In the genomic region with DNA sequence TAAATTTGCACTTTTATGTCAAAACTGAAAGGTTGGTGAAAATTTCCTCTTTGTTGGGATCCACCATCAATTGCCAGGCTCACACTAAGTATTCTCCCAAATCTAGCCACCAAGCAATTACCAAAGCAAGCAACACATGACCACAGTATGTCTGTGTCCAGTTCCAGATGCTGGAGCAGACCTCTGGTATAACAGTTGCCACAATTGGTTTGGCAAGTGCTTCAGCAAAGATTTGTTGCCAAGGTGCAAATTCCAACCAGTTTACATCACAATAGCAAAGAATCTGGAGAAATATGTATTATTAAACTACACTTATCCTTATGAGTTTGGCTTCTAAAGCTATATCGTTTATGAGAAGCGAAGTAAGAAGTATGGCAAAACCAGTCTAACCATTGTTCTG, we compare ENCODE assay signal across 15 cellular contexts. TPM values are rescaled to one million over a fixed set of nuclear protein-coding genes. Genes with fewer than 3 reads are reported as not detected.
DNase-seq lines count a peak whose midpoint lies in the region; ATAC-seq and TF ChIP-seq lines count a peak whose summit lies in the region.
"Had no signal": no experiment of that assay in that cellular context is flagged by ENCODE, and none has a peak within 500 bp of the region (broad histone marks: within the 10 kb centered on the region; RNA-seq: fewer than 3 reads in every experiment).

No MANE protein-coding gene starts in this region.

- H3K27ac Mint-ChIP-seq in endodermal cell, result no peak overlapping the region
- no peak overlapping the region for H3K27ac Mint-ChIP-seq in activated T-helper 1 cell treated with anti-CD3 and anti-CD28 coated beads, Interleukin-12 subunit alpha, Interleukin-12 subunit beta, Interleukin-2, Interleukin-4 antibody, amounts not matched to agents 30 ng/mL and 10 ng/mL and 1 ng/mL, durations not matched to agents 14 hours and 24 hours and 36 hours

- H3K36me3 ChIP-seq in mesenchymal stem cell (ENCODE audit: control insufficient read depth in 1 of 2, insufficient read depth in 2 of 2, low read depth in 1 of 2, low read length in 2 of 2) (peaks cover 2 to 29% of the 10 kb centered on the region in 2 experiments), mesendoderm (ENCODE audit: control insufficient read depth, insufficient read depth, low read length) (no peaks in the 10 kb centered on the region), endodermal cell (ENCODE audit: control insufficient read depth, insufficient read depth, low read length) (peaks cover 59% of the 10 kb centered on the region)

- H3K18ac ChIP-seq in mesenchymal stem cell (ENCODE audit: low read depth in 1 of 2, low read length in 2 of 2) (no peak overlapping the region), mesendoderm (ENCODE audit: low read length) (no peak overlapping the region)

- H3K27ac ChIP-seq in mesenchymal stem cell (ENCODE audit: low read length, poor library complexity, severe bottlenecking) (no peak overlapping the region), mesendoderm (ENCODE audit: low read depth, low read length) (no peak overlapping the region), endodermal cell (ENCODE audit: low read depth, low read length) (no peak overlapping the region)
- H3K27ac ChIP-seq: C4-2B, dorsolateral prefrontal cortex, SK-N-MC, spleen had no signal

- H3K9ac ChIP-seq in mesenchymal stem cell (ENCODE audit: low read length) (peak overlapping the region; percentile 78), mesendoderm (ENCODE audit: low read length) (no peak overlapping the region), endodermal cell (ENCODE audit: extremely low read depth, low read length, poor library complexity, severe bottlenecking) (no peak overlapping the region)

- H4K8ac ChIP-seq in mesenchymal stem cell (ENCODE audit: low read length) (no peak overlapping the region), mesendoderm (ENCODE audit: low read depth, low read length) (no peak overlapping the region)

- no peak overlapping the region for H2BK12ac ChIP-seq in mesenchymal stem cell (ENCODE audit: low read length in 2 of 2)

- H2BK5ac ChIP-seq in mesenchymal stem cell (ENCODE audit: low read depth, low read length, poor library complexity, severe bottlenecking) (no peak overlapping the region), mesendoderm (ENCODE audit: low read length) (no peak overlapping the region)

- H3K56ac ChIP-seq in mesendoderm (ENCODE audit: low read length), result no peak overlapping the region

- H3K4me2 ChIP-seq in mesenchymal stem cell (ENCODE audit: low read length, poor library complexity, severe bottlenecking) (no peak overlapping the region), mesendoderm (ENCODE audit: low read length) (no peak overlapping the region)

- no peaks in the 10 kb centered on the region for H3K79me2 ChIP-seq in mesendoderm (ENCODE audit: control insufficient read depth, insufficient read depth, low read length)

- no peaks in the 10 kb centered on the region for H3K9me3 ChIP-seq in mesenchymal stem cell (ENCODE audit: control insufficient read depth, low read length)
- peaks cover 28% of the 10 kb centered on the region for H3K9me3 ChIP-seq in endodermal cell (ENCODE audit: control insufficient read depth, low read length)
- H3K9me3 ChIP-seq: spleen had no signal

- H2AFZ ChIP-seq in mesenchymal stem cell (ENCODE audit: low read depth, low read length), result no peak overlapping the region

- no peaks in the 10 kb centered on the region for H3K27me3 ChIP-seq in mesenchymal stem cell (ENCODE audit: control insufficient read depth in 1 of 2, insufficient read depth in 1 of 2, low read length in 2 of 2)
- H3K27me3 ChIP-seq in mesendoderm (ENCODE audit: insufficient read depth, low read length, poor library complexity), result no peaks in the 10 kb centered on the region
- no peaks in the 10 kb centered on the region for H3K27me3 ChIP-seq in endodermal cell (ENCODE audit: control insufficient read depth, insufficient read depth, low read length, poor library complexity, severe bottlenecking)
- H3K27me3 ChIP-seq: dorsolateral prefrontal cortex, spleen had no signal

- WGBS in mesenchymal stem cell, result 100% methylated on average over 2 of the region's 2 CpGs
- no CpG with 5 or more reads among the region's 2 CpGs for WGBS in mesendoderm (ENCODE audit: extremely low coverage, insufficient coverage, low lambda C conversion rate)
- WGBS in endodermal cell (ENCODE audit: insufficient coverage in 1 of 2, insufficient read length in 1 of 2), 2 experiments, result 97% methylated on average over 2 of the region's 2 CpGs; no CpG with 5 or more reads in 1 of the 2 experiments

- ATAC-seq in GM19328 (IDR thresholded peaks at IDR 0.05; ENCODE audit: unreplicated experiment), result no peak

- H2BK120ac ChIP-seq in mesenchymal stem cell (ENCODE audit: low read depth, low read length) (no peak overlapping the region), mesendoderm (ENCODE audit: low read depth, low read length) (no peak overlapping the region)

- H3K4ac ChIP-seq in mesenchymal stem cell (ENCODE audit: low read depth in 1 of 2, low read length in 2 of 2), result no peak overlapping the region
- H3K4ac ChIP-seq in mesendoderm (ENCODE audit: low read depth, low read length), result no peak overlapping the region

- no peak overlapping the region for H3K23ac ChIP-seq in mesenchymal stem cell (ENCODE audit: low read length in 2 of 2)
- H3K23ac ChIP-seq in mesendoderm (ENCODE audit: low read length), result no peak overlapping the region

- H2BK15ac ChIP-seq in mesenchymal stem cell (ENCODE audit: low read depth, poor library complexity, severe bottlenecking) (no peak overlapping the region), mesendoderm (replicated peaks; ENCODE audit: low read depth) (no peak overlapping the region)

- H3K4me1 Mint-ChIP-seq in endodermal cell, result peaks cover 6% of the 10 kb centered on the region
- peaks cover 4% of the 10 kb centered on the region for H3K4me1 Mint-ChIP-seq in activated T-helper 1 cell treated with anti-CD3 and anti-CD28 coated beads, Interleukin-12 subunit alpha, Interleukin-12 subunit beta, Interleukin-2, Interleukin-4 antibody, amounts not matched to agents 30 ng/mL and 10 ng/mL and 1 ng/mL, durations not matched to agents 14 hours and 24 hours and 36 hours (ENCODE audit: low read depth)

- H3K14ac ChIP-seq in mesenchymal stem cell (ENCODE audit: low read length in 2 of 2), result no peak overlapping the region

- intact Hi-C loops in activated T-helper 1 cell treated with anti-CD3 and anti-CD28 coated beads, Interleukin-12 subunit alpha, Interleukin-12 subunit beta, Interleukin-2, Interleukin-4 antibody, amounts not matched to agents 30 ng/mL and 10 ng/mL and 1 ng/mL, durations not matched to agents 14 hours and 24 hours and 36 hours (cut with micrococcal nuclease), result no loop called here

- H3K79me1 ChIP-seq in mesenchymal stem cell (replicated peaks; ENCODE audit: low read length, poor library complexity, severe bottlenecking) (peaks cover 9% of the 10 kb centered on the region), mesendoderm (ENCODE audit: low read length) (no peaks in the 10 kb centered on the region)

- no peaks in the 10 kb centered on the region for H3K27me3 Mint-ChIP-seq in endodermal cell (ENCODE audit: insufficient read depth)
- no peaks in the 10 kb centered on the region for H3K27me3 Mint-ChIP-seq in activated T-helper 1 cell treated with anti-CD3 and anti-CD28 coated beads, Interleukin-12 subunit alpha, Interleukin-12 subunit beta, Interleukin-2, Interleukin-4 antibody, amounts not matched to agents 30 ng/mL and 10 ng/mL and 1 ng/mL, durations not matched to agents 14 hours and 24 hours and 36 hours (ENCODE audit: insufficient read depth)

- H4K91ac ChIP-seq in mesenchymal stem cell (ENCODE audit: low read length), result no peak overlapping the region

- peaks cover 26% of the 10 kb centered on the region for H3K9me3 Mint-ChIP-seq in endodermal cell
- H3K9me3 Mint-ChIP-seq in activated T-helper 1 cell treated with anti-CD3 and anti-CD28 coated beads, Interleukin-12 subunit alpha, Interleukin-12 subunit beta, Interleukin-2, Interleukin-4 antibody, amounts not matched to agents 30 ng/mL and 10 ng/mL and 1 ng/mL, durations not matched to agents 14 hours and 24 hours and 36 hours, result no peaks in the 10 kb centered on the region

- TF ChIP-seq CTCF in endodermal cell (conservative IDR thresholded peaks at IDR 0.05), result no peak

- H2AK5ac ChIP-seq in mesenchymal stem cell (ENCODE audit: low read length, severe bottlenecking), result peak overlapping the region; percentile 85
- H2AK5ac ChIP-seq in mesendoderm (ENCODE audit: low read length), result no peak overlapping the region

- peaks cover 37% of the 10 kb centered on the region for H3K36me3 Mint-ChIP-seq in endodermal cell (ENCODE audit: low read depth)
- H3K36me3 Mint-ChIP-seq in activated T-helper 1 cell treated with anti-CD3 and anti-CD28 coated beads, Interleukin-12 subunit alpha, Interleukin-12 subunit beta, Interleukin-2, Interleukin-4 antibody, amounts not matched to agents 30 ng/mL and 10 ng/mL and 1 ng/mL, durations not matched to agents 14 hours and 24 hours and 36 hours (ENCODE audit: low read depth), result peaks cover 30% of the 10 kb centered on the region

- peaks cover 11% of the 10 kb centered on the region for H3K4me1 ChIP-seq in mesenchymal stem cell (ENCODE audit: control insufficient read depth, insufficient read depth, low read depth, low read length)
- no peaks in the 10 kb centered on the region for H3K4me1 ChIP-seq in mesendoderm (ENCODE audit: control insufficient read depth, low read depth, low read length)
- no peaks in the 10 kb centered on the region for H3K4me1 ChIP-seq in endodermal cell (ENCODE audit: control insufficient read depth, insufficient read depth, low read length)

- no peak overlapping the region for H4K5ac ChIP-seq in mesendoderm (ENCODE audit: low read length)

- no peak overlapping the region for H3K4me3 Mint-ChIP-seq in endodermal cell
- no peak overlapping the region for H3K4me3 Mint-ChIP-seq in activated T-helper 1 cell treated with anti-CD3 and anti-CD28 coated beads, Interleukin-12 subunit alpha, Interleukin-12 subunit beta, Interleukin-2, Interleukin-4 antibody, amounts not matched to agents 30 ng/mL and 10 ng/mL and 1 ng/mL, durations not matched to agents 14 hours and 24 hours and 36 hours

- H3K4me3 ChIP-seq in mesenchymal stem cell (ENCODE audit: insufficient read depth in 1 of 2, low read depth in 1 of 2, low read length in 2 of 2), result peak overlapping the region in 1 of 2 experiments; percentile 53
- no peak overlapping the region for H3K4me3 ChIP-seq in mesendoderm (ENCODE audit: low read length)
- no peak overlapping the region for H3K4me3 ChIP-seq in endodermal cell (ENCODE audit: low read length)
- H3K4me3 ChIP-seq: dorsolateral prefrontal cortex, SK-N-MC, spleen had no signal

- DNase-seq in AG08395 (ENCODE audit: low spot score), result peak; percentile 85
- DNase-seq in LHCN-M2 (ENCODE audit: low read depth), result peak; percentile 94
- peak; percentile 93 for DNase-seq in dedifferentiated amniotic fluid mesenchymal stem cell (ENCODE audit: extremely low spot score)
- no peak for DNase-seq in mesenchymal stem cell
- no peak for DNase-seq in mesendoderm
- DNase-seq in endodermal cell, result no peak
- no peak for DNase-seq in activated T-helper 1 cell treated with anti-CD3 and anti-CD28 coated beads, Interleukin-12 subunit alpha, Interleukin-12 subunit beta, Interleukin-2, Interleukin-4 antibody, amounts not matched to agents 30 ng/mL and 10 ng/mL and 1 ng/mL, durations not matched to agents 14 hours and 24 hours and 36 hours (ENCODE audit: low spot score)
- DNase-seq: dorsolateral prefrontal cortex, GF-D8, hypothalamus, NCI-H1417 treated with DMSO at 0.1 percent for 48 hours, spleen had no signal

RNA-seq across cellular contexts. Expression of gene GTF2H5, which starts 6.4 kb away (rescaled TPM):
- total RNA-seq in LHCN-M2 (2014; rRNA removed) (7.5 and 8.4 TPM in 2 replicates), endodermal cell (10 to 100 TPM; 31.3 to 41.6 TPM)
- polyA plus RNA-seq in LHCN-M2 (2012), result 45.2 TPM
- polyA plus RNA-seq in mesenchymal stem cell (2013, experiment 1 of 2), result 38.6 TPM
- polyA plus RNA-seq in mesenchymal stem cell (2013, experiment 2 of 2), result 42.0 TPM
- polyA plus RNA-seq in mesendoderm (2013, experiment 1 of 2), result 21.3 TPM
- 20.4 TPM for polyA plus RNA-seq in mesendoderm (2013, experiment 2 of 2)
- polyA plus RNA-seq in endodermal cell (2013, experiment 1 of 2), result 24.2 TPM
- 23.0 TPM for polyA plus RNA-seq in endodermal cell (2013, experiment 2 of 2)
- 30.1 and 30.4 TPM in 2 replicates for total RNA-seq in activated T-helper 1 cell treated with anti-CD3 and anti-CD28 coated beads, Interleukin-12 subunit alpha, Interleukin-12 subunit beta, Interleukin-2, Interleukin-4 antibody, amounts not matched to agents 30 ng/mL and 10 ng/mL and 1 ng/mL, durations not matched to agents 14 hours and 24 hours and 36 hours

RNA-seq across cellular contexts. Expression of gene SERAC1, which starts 6.5 kb away (rescaled TPM):
- total RNA-seq in LHCN-M2 (2014; rRNA removed), result 8.6 and 11.7 TPM in 2 replicates
- 4.8 TPM for polyA plus RNA-seq in LHCN-M2 (2012)
- 3.5 TPM for polyA plus RNA-seq in mesenchymal stem cell (2013, experiment 1 of 2)
- 3.6 TPM for polyA plus RNA-seq in mesenchymal stem cell (2013, experiment 2 of 2)
- 6.2 TPM for polyA plus RNA-seq in mesendoderm (2013, experiment 1 of 2)
- 6.3 TPM for polyA plus RNA-seq in mesendoderm (2013, experiment 2 of 2)
- 10 to 100 TPM; 15.1 to 19.4 TPM for total RNA-seq in endodermal cell
- polyA plus RNA-seq in endodermal cell (2013, experiment 1 of 2), result 17.6 TPM
- polyA plus RNA-seq in endodermal cell (2013, experiment 2 of 2), result 17.1 TPM
- total RNA-seq in activated T-helper 1 cell treated with anti-CD3 and anti-CD28 coated beads, Interleukin-12 subunit alpha, Interleukin-12 subunit beta, Interleukin-2, Interleukin-4 antibody, amounts not matched to agents 30 ng/mL and 10 ng/mL and 1 ng/mL, durations not matched to agents 14 hours and 24 hours and 36 hours, result 8.0 and 8.3 TPM in 2 replicates

Comparison
In these comparisons a context has a peak if more than half of its experiments do, and no peak if none do; other contexts are left out.
1. DNase-seq: peak in AG08395 (single experiment), LHCN-M2 (single experiment) and dedifferentiated amniotic fluid mesenchymal stem cell (single experiment); none in mesenchymal stem cell (single experiment), mesendoderm (single experiment), endodermal cell (single experiment) and activated T-helper 1 cell treated with anti-CD3 and anti-CD28 coated beads, Interleukin-12 subunit alpha, Interleukin-12 subunit beta, Interleukin-2, Interleukin-4 antibody, amounts not matched to agents 30 ng/mL and 10 ng/mL and 1 ng/mL, durations not matched to agents 14 hours and 24 hours and 36 hours (single experiment).